8 cellular contexts compared by ENCODE assay signal in genomic region chrX:68828740-68829593, GRCh38. TPM values are rescaled to one million over a fixed set of nuclear protein-coding genes. Genes with fewer than 3 reads are reported as not detected.
DNase-seq lines count a peak whose midpoint lies in the region; TF ChIP-seq lines count a peak whose summit lies in the region.

EFNB1 (plus strand) TSS chrX:68829021; CDS start chrX:68829777, 756 bp downstream.

- H3K9me3 ChIP-seq in Loucy (ENCODE audit: insufficient read depth, low read depth, low read length) (no peaks in the 10 kb centered on the region), stomach (no peaks in the 10 kb centered on the region)

- no peaks in the 10 kb centered on the region for H3K36me3 ChIP-seq in Loucy (ENCODE audit: insufficient read depth, low read length)
- H3K36me3 ChIP-seq in stomach, result no peaks in the 10 kb centered on the region

- H3K4me3 Mint-ChIP-seq in neural crest cell, result peak within 1 kb of the TSS; percentile 98

- H4K20me1 ChIP-seq in Loucy (ENCODE audit: insufficient read depth, low read length, poor library complexity, severe bottlenecking), result no peaks in the 10 kb centered on the region

- peaks cover 26% of the 10 kb centered on the region for H3K4me1 Mint-ChIP-seq in neural crest cell

- TF ChIP-seq EP300 in stomach (IDR thresholded peaks at IDR 0.05), result no peak

- intact Hi-C loops in stomach (cut with DNase I; ENCODE audit: low total_unique reads), result loop anchor here (5.0 to 10.0 kb wide), 3 partner anchors 233 to 556 kb away; no protein-coding TSS in a partner anchor

- peaks cover 2% of the 10 kb centered on the region for H3K27me3 Mint-ChIP-seq in neural crest cell (ENCODE audit: low read depth)

- TF ChIP-seq POLR2A in stomach (IDR thresholded peaks at IDR 0.05), result peak in 2 of 4 donors; percentile 84 to 89

- H3K27ac ChIP-seq in stomach, result peak within 1 kb of the TSS; percentile 54 to 87 (median 83)

- no peaks in the 10 kb centered on the region for H3K79me2 ChIP-seq in Loucy (ENCODE audit: insufficient read depth, low read length)

- H3F3A ChIP-seq in Loucy (ENCODE audit: low read depth), result no peaks in the 10 kb centered on the region

- peak within 1 kb of the TSS; percentile 38 for H2AFZ ChIP-seq in Loucy (ENCODE audit: low read length)

- DNase-seq in EL, result peak; percentile 92
- peak; percentile 52 for DNase-seq in GOT3 (lab: John Stamatoyannopoulos, UW)
- peak; percentile 80 to 82 for DNase-seq in SHP77 (lab: John Stamatoyannopoulos, UW)
- DNase-seq in activated gamma-delta T cell treated with Interleukin-2 at 50 U/mL for 16 hours, result peak; percentile 79
- DNase-seq in fibroblast of villous mesenchyme (ENCODE audit: low read depth), result peak; percentile 97
- peak; percentile 72 for DNase-seq in neural crest cell (ENCODE audit: low read depth, low spot score)
- DNase-seq in stomach, result peak; percentile 92

- no peaks in the 10 kb centered on the region for H3K9me3 Mint-ChIP-seq in neural crest cell

- H3K4me1 ChIP-seq in Loucy (ENCODE audit: insufficient read depth, low read length, poor library complexity, severe bottlenecking) (peaks cover 6% of the 10 kb centered on the region), stomach (peaks cover 0 to 47% (median 26%) of the 10 kb centered on the region in 4 donors)

- TF ChIP-seq CTCF in Loucy (conservative IDR thresholded peaks at IDR 0.05; ENCODE audit: low read length) (no peak), fibroblast of villous mesenchyme (IDR thresholded peaks at IDR 0.05; ENCODE audit: insufficient read depth, low read depth, low read length) (no peak), neural crest cell (conservative IDR thresholded peaks at IDR 0.05) (no peak), stomach (IDR thresholded peaks at IDR 0.05) (no peak)

- no peaks in the 10 kb centered on the region for H3K9me2 ChIP-seq in Loucy (replicated peaks; ENCODE audit: low read depth, low read length)

- H3K9ac ChIP-seq in Loucy (ENCODE audit: low read depth, low read length, poor library complexity, severe bottlenecking), result peak within 1 kb of the TSS; percentile 48

- H3K4me3 ChIP-seq in Loucy (ENCODE audit: low read length, poor library complexity, severe bottlenecking), result peak within 1 kb of the TSS; percentile 74
- H3K4me3 ChIP-seq in fibroblast of villous mesenchyme (ENCODE audit: low read depth, low read length), result peak within 1 kb of the TSS; percentile 72
- H3K4me3 ChIP-seq in stomach, result peak within 1 kb of the TSS; percentile 64 to 79 (median 70)

- peaks cover 2% of the 10 kb centered on the region for H3K36me3 Mint-ChIP-seq in neural crest cell (ENCODE audit: low read depth)

- H3K4me2 ChIP-seq in Loucy (ENCODE audit: low read depth, low read length, poor library complexity, severe bottlenecking), result peak within 1 kb of the TSS; percentile 70

- H3K27me3 ChIP-seq in Loucy (ENCODE audit: insufficient read depth, low read length, poor library complexity, severe bottlenecking), result no peaks in the 10 kb centered on the region
- H3K27me3 ChIP-seq in stomach, result peaks cover 0 to 6% (median 0%) of the 10 kb centered on the region in 3 donors

- WGBS in stomach, 5 donors, result 0 to 48% (median 3%) methylated on average over 8 to 82 of the region's 82 CpGs

- H3K27ac Mint-ChIP-seq in neural crest cell (ENCODE audit: unreplicated experiment), result peak within 1 kb of the TSS; percentile 40

RNA-seq across cellular contexts. Expression of gene EFNB1, which starts in this region (rescaled TPM):
- total RNA-seq in fibroblast of villous mesenchyme (10.6 and 24.6 TPM in 2 replicates), neural crest cell (32.9 and 33.8 TPM in 2 replicates), stomach (100 to 1,000 TPM in 1 of 5 donors, 10 to 100 TPM in 3, 1 to 10 TPM in 1; 5.8 to 160 (median 26.1) TPM)
- 10 to 100 TPM in 2 of 3 donors, 1 to 10 TPM in 1; 9.2 to 15.0 (median 10.1) TPM for polyA plus RNA-seq in stomach

Comparison
In these comparisons a context has a peak if more than half of its experiments do, and no peak if none do; other contexts are left out.
1. Peak in every context shown above with its lines: DNase-seq, H3K4me3 ChIP-seq and H3K27ac ChIP-seq.